In the genomic region with DNA sequence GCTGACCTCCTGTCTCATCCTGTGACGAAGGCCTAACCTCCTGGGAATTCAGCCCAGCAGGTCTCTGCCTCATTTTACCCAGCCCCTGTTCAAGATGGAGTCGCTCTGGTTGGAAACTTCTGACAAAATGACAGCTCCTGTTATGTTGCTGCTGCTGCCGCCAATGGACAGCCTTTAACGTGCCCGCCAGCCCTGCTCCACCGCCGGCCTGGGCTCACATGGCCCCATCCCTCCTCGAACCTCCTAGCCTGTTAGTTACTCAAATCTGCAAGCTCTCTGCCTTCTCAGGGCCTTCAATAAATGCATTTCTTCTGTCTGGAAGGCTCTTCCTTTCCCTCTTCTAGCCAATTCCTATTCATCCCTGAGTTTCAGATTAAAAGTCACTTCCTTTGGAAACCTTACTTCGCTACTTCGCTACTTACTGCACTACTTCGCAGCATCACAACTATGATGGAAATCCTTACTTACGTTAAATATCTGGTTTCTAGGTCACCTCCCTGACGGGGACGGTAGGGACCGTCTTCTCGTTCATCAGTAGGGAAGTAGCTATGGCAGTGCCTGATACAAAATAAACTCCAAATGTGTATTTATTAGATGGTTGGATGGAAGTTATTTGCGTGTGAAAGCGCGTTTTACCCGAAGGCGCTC, we compare ENCODE assay signal across 8 cellular contexts. TPM values are rescaled to one million over a fixed set of nuclear protein-coding genes. Genes with fewer than 3 reads are reported as not detected.
DNase-seq lines count a peak whose midpoint lies in the region; ATAC-seq and TF ChIP-seq lines count a peak whose summit lies in the region.

No MANE protein-coding gene starts in this region.

- H3K27me3 ChIP-seq in AG04450 (ENCODE audit: control insufficient read depth, insufficient read depth, low read length) (no peaks in the 10 kb centered on the region), right atrium auricular region (no peaks in the 10 kb centered on the region), smooth muscle cell (ENCODE audit: low read depth) (no peaks in the 10 kb centered on the region)

- H3K27ac ChIP-seq in AG04450 (ENCODE audit: low read depth, low read length) (peak overlapping the region; percentile 70), right atrium auricular region (peak overlapping the region; percentile 90 to 93), smooth muscle cell (ENCODE audit: low read depth) (peak overlapping the region; percentile 36)

- H3K36me3 ChIP-seq in right atrium auricular region: peaks cover 22% of the 10 kb centered on the region
- H3K36me3 ChIP-seq in smooth muscle cell (ENCODE audit: low read depth): no peaks in the 10 kb centered on the region

- peak overlapping the region; percentile 85 for H3K4me2 ChIP-seq in smooth muscle cell

- CTCF ChIA-PET in AG04450 (lab: Charles Lee): interaction anchor here (0.6 to 1.8 kb wide), 2 partner anchors 18 to 312 kb away, joined by 3 to 6 read pairs; no protein-coding TSS in a partner anchor

- no peak for TF ChIP-seq CTCF in AG04450 (IDR thresholded peaks at IDR 0.05; ENCODE audit: low read depth, low read length)
- TF ChIP-seq CTCF in WI38 (IDR thresholded peaks at IDR 0.05; ENCODE audit: low read depth, low read length): no peak
- TF ChIP-seq CTCF in right atrium auricular region (IDR thresholded peaks at IDR 0.05): no peak
- no peak for TF ChIP-seq CTCF in smooth muscle cell (IDR thresholded peaks at IDR 0.05; ENCODE audit: borderline replicate concordance, insufficient read depth, poor library complexity, severe bottlenecking)

- H3K9me3 ChIP-seq in AG04450 (ENCODE audit: control insufficient read depth, insufficient read depth, low read length): no peaks in the 10 kb centered on the region; the same call in 1 of the 2 replicates
- H3K9me3 ChIP-seq in right atrium auricular region: no peaks in the 10 kb centered on the region
- no peaks in the 10 kb centered on the region for H3K9me3 ChIP-seq in smooth muscle cell (replicated peaks; ENCODE audit: low read depth)

- WGBS in smooth muscle cell (ENCODE audit: low lambda C conversion rate): 48% methylated on average over 21 of the region's 21 CpGs

- no peak for DNase-seq in AG04450 (ENCODE audit: low read depth, low spot score)
- DNase-seq in right atrium auricular region (ENCODE audit: low spot score): no peak
- DNase-seq in smooth muscle cell (lab: John Stamatoyannopoulos, UW; ENCODE audit: unreplicated experiment): no peak
- no peak for DNase-seq in dermis blood vessel endothelial cell

- H3F3A ChIP-seq in smooth muscle cell (ENCODE audit: low read depth): peaks cover 10% of the 10 kb centered on the region

- H3K4me1 ChIP-seq in right atrium auricular region (peaks cover 0 to 22% of the 10 kb centered on the region in 2 donors), smooth muscle cell (ENCODE audit: low read depth) (no peaks in the 10 kb centered on the region)

- POLR2A ChIA-PET in AG04450 (lab: Yijun Ruan, JAX): interaction anchor here (0.5 to 2.2 kb wide), 9 partner anchors 8 to 486 kb away, joined by 3 to 17 read pairs (median 5); a partner anchor contains a TSS

- peak overlapping the region; percentile 69 for H3K4me3 ChIP-seq in AG04450 (ENCODE audit: low read depth, low read length)
- H3K4me3 ChIP-seq in WI38 (ENCODE audit: low read depth, low read length): peak overlapping the region; percentile 66
- peak overlapping the region; percentile 47 to 67 for H3K4me3 ChIP-seq in right atrium auricular region
- H3K4me3 ChIP-seq in smooth muscle cell: peak overlapping the region; percentile 65

- no peaks in the 10 kb centered on the region for H4K20me1 ChIP-seq in smooth muscle cell (ENCODE audit: low read depth)

- peak overlapping the region; percentile 69 for H2AFZ ChIP-seq in smooth muscle cell (ENCODE audit: low read depth)

- peaks cover 5% of the 10 kb centered on the region for H3K79me2 ChIP-seq in smooth muscle cell (ENCODE audit: low read depth)

- H3K9ac ChIP-seq in smooth muscle cell (ENCODE audit: low read depth): no peak overlapping the region

- ATAC-seq in GM21515 (IDR thresholded peaks at IDR 0.05; ENCODE audit: unreplicated experiment): peak; percentile 14
- no peak for ATAC-seq in GM21723 (IDR thresholded peaks at IDR 0.05; ENCODE audit: unreplicated experiment)
- no peak for ATAC-seq in GM18907 (IDR thresholded peaks at IDR 0.05; ENCODE audit: unreplicated experiment)

RNA-seq across cellular contexts. Expression of a gene that starts 0.5 kb away (rescaled TPM):
- polyA plus RNA-seq in AG04450 (2011; rRNA removed) (11.9 and 17.2 TPM in 2 replicates), smooth muscle cell (39.9 and 51.6 TPM in 2 replicates)
- polyA minus RNA-seq in AG04450 (2011; rRNA and poly(A)+ RNA removed): 9.9 and 16.9 TPM in 2 replicates
- total RNA-seq in right atrium auricular region (10 to 100 TPM; 19.6 to 22.1 TPM), smooth muscle cell (23.0 and 27.2 TPM in 2 replicates), dermis blood vessel endothelial cell (44.9 and 53.3 TPM in 2 replicates)

RNA-seq across cellular contexts. Expression of a gene that starts 17.2 kb away (rescaled TPM):
- polyA plus RNA-seq in AG04450 (2011; rRNA removed): 0.87 and 1.4 TPM in 2 replicates
- polyA minus RNA-seq in AG04450 (2011; rRNA and poly(A)+ RNA removed): 0.41 and 0.48 TPM in 2 replicates
- total RNA-seq in right atrium auricular region: under 1 TPM; 0.39 to 0.78 TPM
- total RNA-seq in smooth muscle cell: 0.40 TPM in 1 of 2 replicates, not detected in the other
- polyA plus RNA-seq in smooth muscle cell: 3.3 and 3.5 TPM in 2 replicates
- total RNA-seq in dermis blood vessel endothelial cell: 0.23 and 0.34 TPM in 2 replicates

RNA-seq across cellular contexts. Expression of a gene that starts 26.4 kb away (rescaled TPM):
- polyA plus RNA-seq in AG04450 (2011; rRNA removed): 29.4 and 36.8 TPM in 2 replicates
- 31.4 and 32.0 TPM in 2 replicates for polyA minus RNA-seq in AG04450 (2011; rRNA and poly(A)+ RNA removed)
- total RNA-seq in right atrium auricular region: 10 to 100 TPM; 18.1 to 19.0 TPM
- 16.0 and 23.2 TPM in 2 replicates for total RNA-seq in smooth muscle cell
- 65.0 and 68.2 TPM in 2 replicates for polyA plus RNA-seq in smooth muscle cell
- total RNA-seq in dermis blood vessel endothelial cell: 9.5 and 33.9 TPM in 2 replicates

RNA-seq across cellular contexts. Expression of a gene that starts 31.4 kb away (rescaled TPM):
- polyA plus RNA-seq in AG04450 (2011; rRNA removed) (35.4 and 38.2 TPM in 2 replicates), smooth muscle cell (21.1 and 26.4 TPM in 2 replicates)
- polyA minus RNA-seq in AG04450 (2011; rRNA and poly(A)+ RNA removed): 39.0 and 39.7 TPM in 2 replicates
- total RNA-seq in right atrium auricular region (10 to 100 TPM; 40.1 to 63.6 TPM), smooth muscle cell (21.6 and 30.1 TPM in 2 replicates), dermis blood vessel endothelial cell (33.0 and 34.5 TPM in 2 replicates)

RNA-seq across cellular contexts. Expression of a gene that starts 42.0 kb away (rescaled TPM):
- polyA plus RNA-seq in AG04450 (2011; rRNA removed) (3.0 and 5.1 TPM in 2 replicates), smooth muscle cell (7.7 and 10.0 TPM in 2 replicates)
- polyA minus RNA-seq in AG04450 (2011; rRNA and poly(A)+ RNA removed): 2.2 and 5.3 TPM in 2 replicates
- total RNA-seq in right atrium auricular region (1 to 10 TPM; 1.2 to 1.6 TPM), smooth muscle cell (5.2 and 5.3 TPM in 2 replicates), dermis blood vessel endothelial cell (4.9 and 5.5 TPM in 2 replicates)

Comparison
In these comparisons a context has a peak if more than half of its experiments do, and no peak if none do; other contexts are left out.
1. H3K27ac ChIP-seq: peak in every context shown above with its lines; median percentile 92 in right atrium auricular region; 70 in AG04450; 36 in smooth muscle cell.